13 cellular contexts compared by ENCODE assay signal in the genomic region with DNA sequence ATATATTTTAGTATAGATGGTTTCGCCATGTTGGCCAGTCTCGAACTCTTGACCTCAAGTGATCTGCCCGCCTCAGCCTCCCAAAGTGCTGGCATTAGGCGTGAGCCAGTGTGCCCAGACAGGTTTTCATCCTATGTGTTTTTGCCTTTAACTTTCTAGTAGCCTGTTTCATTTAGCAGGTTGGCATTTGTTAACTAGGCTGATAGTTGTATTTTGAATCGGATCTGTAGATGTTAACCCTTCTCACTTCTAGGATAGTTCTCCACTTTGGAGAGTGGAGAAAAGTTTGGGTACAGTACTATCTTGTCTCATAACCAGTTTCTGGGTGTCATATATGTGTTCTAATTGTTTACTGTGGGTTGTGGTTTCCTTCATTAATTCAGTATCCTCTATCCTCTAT.
"Had no signal": no experiment of that assay in that cellular context is flagged by ENCODE, and none has a peak within 500 bp of the region (broad histone marks: within the 10 kb centered on the region; RNA-seq: fewer than 3 reads in every experiment).

No MANE protein-coding gene starts in this region.

- H3K9me3 Mint-ChIP-seq: activated T-helper 1 cell treated with anti-CD3 and anti-CD28 coated beads, Interleukin-12 subunit alpha, Interleukin-12 subunit beta, Interleukin-2, Interleukin-4 antibody, amounts not matched to agents 30 ng/mL and 10 ng/mL and 1 ng/mL, durations not matched to agents 14 hours and 24 hours and 36 hours; stimulated activated naive CD8-positive, alpha-beta T cell treated with anti-CD3 and anti-CD28 coated beads, Interleukin-15, amount 100 ng/mL, for 72 hours; type B pancreatic cell had no signal

- DNase-seq: activated CD4-positive, alpha-beta T cell treated with anti-CD3 and anti-CD28 coated beads, Interleukin-2, amount 50 U/mL, for 1 hour; dorsolateral prefrontal cortex; erythroblast; gastrocnemius medialis; left cardiac atrium; lower lobe of right lung; psoas muscle; stimulated activated CD4-positive, alpha-beta T cell treated with anti-CD3 and anti-CD28 coated beads, Interleukin-1b, Interleukin-23, amount 100 ng/mL, for 48 hours; stimulated activated naive CD8-positive, alpha-beta T cell treated with anti-CD3 and anti-CD28 coated beads, Interleukin-15, amount 100 ng/mL, for 72 hours; T-helper 9 cell had no signal

- H3K27ac ChIP-seq: dorsolateral prefrontal cortex, gastrocnemius medialis, lower lobe of right lung, psoas muscle had no signal

- H3K27ac Mint-ChIP-seq: activated T-helper 1 cell treated with anti-CD3 and anti-CD28 coated beads, Interleukin-12 subunit alpha, Interleukin-12 subunit beta, Interleukin-2, Interleukin-4 antibody, amounts not matched to agents 30 ng/mL and 10 ng/mL and 1 ng/mL, durations not matched to agents 14 hours and 24 hours and 36 hours; stimulated activated naive CD8-positive, alpha-beta T cell treated with anti-CD3 and anti-CD28 coated beads, Interleukin-15, amount 100 ng/mL, for 72 hours; type B pancreatic cell had no signal

- H3K4me3 Mint-ChIP-seq: activated T-helper 1 cell treated with anti-CD3 and anti-CD28 coated beads, Interleukin-12 subunit alpha, Interleukin-12 subunit beta, Interleukin-2, Interleukin-4 antibody, amounts not matched to agents 30 ng/mL and 10 ng/mL and 1 ng/mL, durations not matched to agents 14 hours and 24 hours and 36 hours; stimulated activated naive CD8-positive, alpha-beta T cell treated with anti-CD3 and anti-CD28 coated beads, Interleukin-15, amount 100 ng/mL, for 72 hours; type B pancreatic cell had no signal

- H3K4me1 ChIP-seq: gastrocnemius medialis, psoas muscle had no signal

- H3K27me3 Mint-ChIP-seq: stimulated activated naive CD8-positive, alpha-beta T cell treated with anti-CD3 and anti-CD28 coated beads, Interleukin-15, amount 100 ng/mL, for 72 hours; type B pancreatic cell had no signal

- H3K27me3 ChIP-seq: dorsolateral prefrontal cortex, gastrocnemius medialis had no signal

- ATAC-seq: activated CD4-positive, CD25-positive, alpha-beta regulatory T cell treated with anti-CD3 and anti-CD28 coated beads, Interleukin-2, amount 50 U/mL, for 24 hours; gastrocnemius medialis; left cardiac atrium; lower lobe of right lung; psoas muscle; stimulated activated naive CD8-positive, alpha-beta T cell treated with anti-CD3 and anti-CD28 coated beads, Interleukin-15, amount 100 ng/mL, for 72 hours had no signal

- H3K4me3 ChIP-seq: dorsolateral prefrontal cortex, gastrocnemius medialis, lower lobe of right lung, psoas muscle had no signal
